ENCODE assay signal across 8 cellular contexts in the genomic region with DNA sequence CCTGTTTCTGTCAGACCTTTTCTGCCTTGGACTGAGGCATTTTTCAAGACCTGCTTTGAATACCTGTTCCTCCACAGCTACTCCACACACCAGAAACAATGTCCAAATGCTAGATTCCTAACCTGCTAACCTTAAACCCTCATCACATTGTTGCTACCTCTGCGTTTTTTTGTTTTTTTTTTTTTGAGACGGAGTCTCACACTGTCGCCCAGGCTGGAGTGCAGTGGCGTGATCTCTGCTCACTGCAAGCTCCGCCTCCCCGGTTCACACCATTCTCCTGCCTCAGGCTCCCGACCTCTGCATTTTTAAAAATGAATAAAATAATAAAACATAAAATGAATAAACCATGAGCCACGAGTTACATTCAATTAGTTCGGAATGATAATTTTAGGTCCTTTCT. TPM values are rescaled to one million over a fixed set of nuclear protein-coding genes. Genes with fewer than 3 reads are reported as not detected.
DNase-seq lines count a peak whose midpoint lies in the region; ATAC-seq and TF ChIP-seq lines count a peak whose summit lies in the region.

No MANE protein-coding gene starts in this region.

- CTCF ChIA-PET in WTC11 (lab: Charles Lee) = interaction anchor here (2.3 kb wide), 1 partner anchor 121 kb away, joined by 33 read pairs; no protein-coding TSS in a partner anchor

- H3K4me1 ChIP-seq in hepatocyte (ENCODE audit: insufficient read depth) (peaks cover 7% of the 10 kb centered on the region), foreskin keratinocyte (peaks cover 4% of the 10 kb centered on the region)

- POLR2A ChIA-PET in WTC11 (lab: Charles Lee) = no interaction called here

- H4K20me1 ChIP-seq in hepatocyte (ENCODE audit: insufficient read depth, poor library complexity, severe bottlenecking) = no peaks in the 10 kb centered on the region

- H3K27ac ChIP-seq in hepatocyte = no peak overlapping the region
- H3K27ac ChIP-seq in foreskin keratinocyte = no peak overlapping the region

- H3K4me1 Mint-ChIP-seq in activated CD4-positive, alpha-beta T cell treated with anti-CD3 and anti-CD28 coated beads, Interleukin-2, amount 10 ng/mL, durations not matched to agents 24 days and 14 days = peaks cover 28% of the 10 kb centered on the region
- H3K4me1 Mint-ChIP-seq in WTC11 = peaks cover 17% of the 10 kb centered on the region
- H3K4me1 Mint-ChIP-seq in stimulated activated naive CD8-positive, alpha-beta T cell treated with anti-CD3 and anti-CD28 coated beads, Interleukin-15, amount 100 ng/mL, for 72 hours = peaks cover 30% of the 10 kb centered on the region

- peak overlapping the region; percentile 74 for H3K27ac Mint-ChIP-seq in activated CD4-positive, alpha-beta T cell treated with anti-CD3 and anti-CD28 coated beads, Interleukin-2, amount 10 ng/mL, durations not matched to agents 24 days and 14 days
- H3K27ac Mint-ChIP-seq in WTC11 = no peak overlapping the region
- peak overlapping the region in 1 of 2 donors; percentile 78 for H3K27ac Mint-ChIP-seq in stimulated activated naive CD8-positive, alpha-beta T cell treated with anti-CD3 and anti-CD28 coated beads, Interleukin-15, amount 100 ng/mL, for 72 hours

- no peak for ATAC-seq in WTC11
- no peak for ATAC-seq in stimulated activated naive CD8-positive, alpha-beta T cell treated with anti-CD3 and anti-CD28 coated beads, Interleukin-15, amount 100 ng/mL, for 72 hours
- ATAC-seq in foreskin keratinocyte = no peak

- H3K9me3 Mint-ChIP-seq in activated CD4-positive, alpha-beta T cell treated with anti-CD3 and anti-CD28 coated beads, Interleukin-2, amount 10 ng/mL, durations not matched to agents 24 days and 14 days = no peaks in the 10 kb centered on the region
- H3K9me3 Mint-ChIP-seq in WTC11 = 0 out of 2 replicates have a peak, but pooled peaks cover 3% of the 10 kb centered on the region
- H3K9me3 Mint-ChIP-seq in stimulated activated naive CD8-positive, alpha-beta T cell treated with anti-CD3 and anti-CD28 coated beads, Interleukin-15, amount 100 ng/mL, for 72 hours = no peaks in the 10 kb centered on the region

- H3K9me3 ChIP-seq in hepatocyte (ENCODE audit: low read depth) = no peaks in the 10 kb centered on the region

- TF ChIP-seq CTCF in WTC11 (IDR thresholded peaks at IDR 0.05) (no peak), hepatocyte (IDR thresholded peaks at IDR 0.05; ENCODE audit: poor library complexity) (no peak), foreskin keratinocyte (conservative IDR thresholded peaks at IDR 0.05) (no peak)

- peak overlapping the region; percentile 89 for H3K4me3 Mint-ChIP-seq in activated CD4-positive, alpha-beta T cell treated with anti-CD3 and anti-CD28 coated beads, Interleukin-2, amount 10 ng/mL, durations not matched to agents 24 days and 14 days
- peak overlapping the region; percentile 91 for H3K4me3 Mint-ChIP-seq in WTC11
- peak overlapping the region; percentile 89 to 92 for H3K4me3 Mint-ChIP-seq in stimulated activated naive CD8-positive, alpha-beta T cell treated with anti-CD3 and anti-CD28 coated beads, Interleukin-15, amount 100 ng/mL, for 72 hours

- H3K36me3 ChIP-seq in hepatocyte (replicated peaks; ENCODE audit: insufficient read depth, low read depth) = no peaks in the 10 kb centered on the region

- H3K27me3 Mint-ChIP-seq in activated CD4-positive, alpha-beta T cell treated with anti-CD3 and anti-CD28 coated beads, Interleukin-2, amount 10 ng/mL, durations not matched to agents 24 days and 14 days = no peaks in the 10 kb centered on the region
- H3K27me3 Mint-ChIP-seq in WTC11 (ENCODE audit: low read depth) = no peaks in the 10 kb centered on the region
- no peaks in the 10 kb centered on the region for H3K27me3 Mint-ChIP-seq in stimulated activated naive CD8-positive, alpha-beta T cell treated with anti-CD3 and anti-CD28 coated beads, Interleukin-15, amount 100 ng/mL, for 72 hours

- intact Hi-C loops in activated CD4-positive, alpha-beta T cell treated with anti-CD3 and anti-CD28 coated beads, Interleukin-2, amount 10 ng/mL, durations not matched to agents 24 days and 14 days (cut with micrococcal nuclease) = loop anchor here (5.0 kb wide), 1 partner anchor 320 kb away; no protein-coding TSS in a partner anchor

- no peak overlapping the region for H2AFZ ChIP-seq in hepatocyte

- H3K4me3 ChIP-seq in hepatocyte = peak overlapping the region; percentile 41

- DNase-seq in activated CD4-positive, alpha-beta T cell treated with anti-CD3 and anti-CD28 coated beads, Interleukin-2, amount 10 ng/mL, durations not matched to agents 24 days and 14 days = no peak
- DNase-seq in activated CD4-positive, alpha-beta T cell treated with anti-CD3 and anti-CD28 coated beads for 1 hour = no peak
- DNase-seq in WTC11 (ENCODE audit: low spot score) (no peak), hepatocyte (ENCODE audit: low spot score) (no peak), NCI-H526 treated with DMSO at 0.1 percent for 48 hours (lab: John Stamatoyannopoulos, UW) (no peak), foreskin keratinocyte (no peak), cerebellar cortex (ENCODE audit: low spot score) (no peak)
- no peak for DNase-seq in stimulated activated naive CD8-positive, alpha-beta T cell treated with anti-CD3 and anti-CD28 coated beads, Interleukin-15, amount 100 ng/mL, for 72 hours

- no peaks in the 10 kb centered on the region for H3K9me2 ChIP-seq in hepatocyte (replicated peaks; ENCODE audit: insufficient read depth)

- peaks cover 12% of the 10 kb centered on the region for H3K36me3 Mint-ChIP-seq in activated CD4-positive, alpha-beta T cell treated with anti-CD3 and anti-CD28 coated beads, Interleukin-2, amount 10 ng/mL, durations not matched to agents 24 days and 14 days (ENCODE audit: low read depth)
- H3K36me3 Mint-ChIP-seq in WTC11 = no peaks in the 10 kb centered on the region

- H3K4me2 ChIP-seq in hepatocyte = peak overlapping the region; percentile 78

- H3K27me3 ChIP-seq in hepatocyte (no peaks in the 10 kb centered on the region), foreskin keratinocyte (no peaks in the 10 kb centered on the region)

- WGBS in hepatocyte (ENCODE audit: low lambda C conversion rate, missing lambda C conversion rate) = 79% methylated on average over 9 of the region's 9 CpGs

- H3K79me2 ChIP-seq in hepatocyte = peaks cover 53% of the 10 kb centered on the region

TF ChIP-seq in WTC11, 78 proteins besides CTCF, POLR2A, EP300 and RAD21 (continues in another document):
- TF ChIP-seq MAX (CRISPR knock-in tag; IDR thresholded peaks at IDR 0.05) = no peak
- TF ChIP-seq ZNF416 (CRISPR knock-in tag; IDR thresholded peaks at IDR 0.05) = no peak
- TF ChIP-seq TEAD1 (CRISPR knock-in tag; IDR thresholded peaks at IDR 0.05) = no peak
- no peak for TF ChIP-seq PREB (CRISPR knock-in tag; IDR thresholded peaks at IDR 0.05; ENCODE audit: borderline replicate concordance)
- no peak for TF ChIP-seq JUN (CRISPR knock-in tag; IDR thresholded peaks at IDR 0.05)
- TF ChIP-seq CREB1 (CRISPR knock-in tag; IDR thresholded peaks at IDR 0.05) = no peak
- TF ChIP-seq HMGXB4 (CRISPR knock-in tag; IDR thresholded peaks at IDR 0.05) = no peak
- TF ChIP-seq MXD4 (CRISPR knock-in tag; IDR thresholded peaks at IDR 0.05; ENCODE audit: borderline replicate concordance) = no peak
- no peak for TF ChIP-seq ELF4 (CRISPR knock-in tag; IDR thresholded peaks at IDR 0.05; ENCODE audit: low read depth)
- TF ChIP-seq ZBTB21 (CRISPR knock-in tag; IDR thresholded peaks at IDR 0.05; ENCODE audit: borderline replicate concordance) = no peak

RNA-seq across cellular contexts. Expression of gene C6orf89, which starts 1.2 kb away (rescaled TPM):
- total RNA-seq in activated CD4-positive, alpha-beta T cell treated with anti-CD3 and anti-CD28 coated beads, Interleukin-2, amount 10 ng/mL, durations not matched to agents 24 days and 14 days = 25.9 and 27.4 TPM in 2 replicates
- total RNA-seq in WTC11 (2021) = 13.2 to 15.6 TPM (median 15.0 TPM) in 3 replicates
- 39.6 and 44.8 TPM in 2 replicates for total RNA-seq in hepatocyte
- polyA plus RNA-seq in hepatocyte = 39.2 and 45.2 TPM in 2 replicates
- 31.8 and 32.7 TPM in 2 replicates for total RNA-seq in foreskin keratinocyte
- 15.7 and 16.9 TPM in 2 replicates for polyA plus RNA-seq in foreskin keratinocyte

RNA-seq across cellular contexts. Expression of gene PPIL1, which starts 12.3 kb away (rescaled TPM):
- 65.0 and 65.1 TPM in 2 replicates for total RNA-seq in activated CD4-positive, alpha-beta T cell treated with anti-CD3 and anti-CD28 coated beads, Interleukin-2, amount 10 ng/mL, durations not matched to agents 24 days and 14 days
- total RNA-seq in WTC11 (2021) (64.2 to 69.8 TPM (median 66.6 TPM) in 3 replicates), hepatocyte (52.3 and 53.0 TPM in 2 replicates), foreskin keratinocyte (61.6 and 65.7 TPM in 2 replicates)
- polyA plus RNA-seq in hepatocyte (42.6 and 51.7 TPM in 2 replicates), foreskin keratinocyte (53.3 and 54.0 TPM in 2 replicates)

RNA-seq across cellular contexts. Expression of gene CPNE5, which starts 47.7 kb away (rescaled TPM):
- total RNA-seq in activated CD4-positive, alpha-beta T cell treated with anti-CD3 and anti-CD28 coated beads, Interleukin-2, amount 10 ng/mL, durations not matched to agents 24 days and 14 days = 0.31 and 0.65 TPM in 2 replicates
- total RNA-seq in WTC11 (2021) (0.44 to 0.71 TPM (median 0.48 TPM) in 3 replicates), hepatocyte (0.30 and 1.4 TPM in 2 replicates), foreskin keratinocyte (0.07 TPM in 1 of 2 replicates, not detected in the other)
- polyA plus RNA-seq in hepatocyte (0.55 and 1.2 TPM in 2 replicates), foreskin keratinocyte (0.08 TPM in 1 of 2 replicates, not detected in the other)
